In the genomic region with DNA sequence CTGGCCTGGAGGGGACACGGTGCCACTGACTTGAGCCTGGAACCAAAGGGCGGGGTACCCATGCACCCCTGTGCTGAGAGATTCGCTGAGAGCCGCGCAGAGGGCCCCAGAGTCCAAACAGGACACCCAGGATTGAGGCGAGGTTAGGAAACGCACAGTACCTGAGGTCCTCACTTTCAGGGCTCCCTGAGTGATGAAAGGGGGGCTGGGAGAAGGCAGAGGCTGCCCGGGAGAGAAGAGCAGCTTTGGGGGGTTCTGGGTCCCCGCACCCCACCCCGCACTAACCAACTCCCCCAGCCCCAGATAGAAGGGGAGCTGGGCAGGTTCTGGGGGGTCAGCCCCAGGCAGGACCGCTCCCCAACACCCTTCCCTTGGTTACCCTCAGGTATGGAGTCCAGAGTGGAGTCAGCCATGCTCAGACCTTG, we compare ENCODE assay signal across 8 cellular contexts. TPM values are rescaled to one million over a fixed set of nuclear protein-coding genes. Genes with fewer than 3 reads are reported as not detected.
DNase-seq lines count a peak whose midpoint lies in the region; ATAC-seq and TF ChIP-seq lines count a peak whose summit lies in the region.

No MANE protein-coding gene starts in this region.

- no peak for TF ChIP-seq POLR2A in gastrocnemius medialis (IDR thresholded peaks at IDR 0.05)

- DNase-seq in gastrocnemius medialis (no peak), activated gamma-delta T cell (lab: John Stamatoyannopoulos, UW) (no peak), sciatic nerve (ENCODE audit: low spot score) (no peak), NCI-H69 (lab: John Stamatoyannopoulos, UW) (no peak)

- H3K9ac ChIP-seq in HUES6 (ENCODE audit: low read length), result no peak overlapping the region
- H3K9ac ChIP-seq in duodenal mucosa (ENCODE audit: low read depth in 1 of 2, low read length in 2 of 2), result peak overlapping the region; percentile 56 to 70

- H3K4me1 ChIP-seq in HUES6 (ENCODE audit: control insufficient read depth, insufficient read depth, low read length) (peaks cover 16% of the 10 kb centered on the region), duodenal mucosa (ENCODE audit: control insufficient read depth in 1 of 2, insufficient read depth in 2 of 2, low read length in 2 of 2) (peaks cover 27 to 28% of the 10 kb centered on the region in 2 donors), gastrocnemius medialis (peaks cover 11 to 12% of the 10 kb centered on the region in 2 donors)

- intact Hi-C loops in gastrocnemius medialis (cut with DNase I; ENCODE audit: low total_unique reads), result loop anchor here (2.0 to 10.0 kb wide), 2 partner anchors 69 to 391 kb away; partner anchors contain the start of gene RCOR1
- intact Hi-C loops in sciatic nerve (cut with DNase I), result no loop called here

- H3K36me3 ChIP-seq in HUES6 (ENCODE audit: control insufficient read depth, insufficient read depth, low read length), result no peaks in the 10 kb centered on the region
- no peaks in the 10 kb centered on the region for H3K36me3 ChIP-seq in duodenal mucosa (ENCODE audit: control insufficient read depth in 1 of 2, insufficient read depth in 2 of 2, low read length in 2 of 2)
- no peaks in the 10 kb centered on the region for H3K36me3 ChIP-seq in gastrocnemius medialis

- TF ChIP-seq CTCF in gastrocnemius medialis (IDR thresholded peaks at IDR 0.05 in 4 of 5, conservative IDR thresholded peaks at IDR 0.05 in 1 of 5), result no peak

- 0 out of 2 replicates have a peak overlapping the region, but pooled peaks have one; percentile 11 for H3K4me3 ChIP-seq in HUES6 (ENCODE audit: low read depth, low read length)
- H3K4me3 ChIP-seq in duodenal mucosa (ENCODE audit: low read depth in 1 of 2, low read length in 2 of 2), result peak overlapping the region; percentile 57 to 85
- peak overlapping the region; percentile 69 to 77 (median 72) for H3K4me3 ChIP-seq in gastrocnemius medialis

- no peak overlapping the region for H3K27ac ChIP-seq in HUES6 (ENCODE audit: low read depth, low read length)
- H3K27ac ChIP-seq in duodenal mucosa (ENCODE audit: low read depth, low read length), result peak overlapping the region; percentile 64
- peak overlapping the region; percentile 63 to 77 (median 70) for H3K27ac ChIP-seq in gastrocnemius medialis

- H3K9me3 ChIP-seq in HUES6 (ENCODE audit: control insufficient read depth, insufficient read depth, low read depth, low read length), result no peaks in the 10 kb centered on the region
- no peaks in the 10 kb centered on the region for H3K9me3 ChIP-seq in duodenal mucosa (ENCODE audit: control insufficient read depth in 1 of 2, low read length in 2 of 2)
- H3K9me3 ChIP-seq in gastrocnemius medialis, result no peaks in the 10 kb centered on the region

- in situ Hi-C loops in gastrocnemius medialis (cut with MboI; ENCODE audit: low sequenced_read_pairs in 4 of 4), result loop anchor here in 1 of 4 donors (25.0 kb wide), 1 partner anchor 212 kb away; the partner anchor contains the start of genes MOK and ZNF839

- H3K27me3 ChIP-seq in HUES6 (ENCODE audit: control insufficient read depth, insufficient read depth, low read length), result no peaks in the 10 kb centered on the region
- no peaks in the 10 kb centered on the region for H3K27me3 ChIP-seq in duodenal mucosa (ENCODE audit: control insufficient read depth in 1 of 2, insufficient read depth in 2 of 2, low read length in 2 of 2)
- no peaks in the 10 kb centered on the region for H3K27me3 ChIP-seq in gastrocnemius medialis

- ATAC-seq in GM19324 (IDR thresholded peaks at IDR 0.05; ENCODE audit: low FRiP score, unreplicated experiment) (peak; percentile 3), gastrocnemius medialis (peak in 1 of 2 donors; percentile 6), sciatic nerve (no peak), HG02885 (IDR thresholded peaks at IDR 0.05; ENCODE audit: poor library complexity, unreplicated experiment) (no peak)

RNA-seq across cellular contexts. Expression of gene ANKRD9, which starts 14.5 kb away (rescaled TPM):
- total RNA-seq in gastrocnemius medialis (100 to 1,000 TPM; 155 to 450 (median 216) TPM), sciatic nerve (16.0 TPM)

Comparison
In these comparisons a context has a peak if more than half of its experiments do, and no peak if none do; other contexts are left out.
1. H3K4me3 ChIP-seq: peak in every context shown above with its lines; median percentile 72 in gastrocnemius medialis; 71 in duodenal mucosa; 11 in HUES6.